17 cellular contexts compared by ENCODE assay signal in genomic region chr5:138927539-138927938, GRCh38. TPM values are rescaled to one million over a fixed set of nuclear protein-coding genes. Genes with fewer than 3 reads are reported as not detected.
"Had no signal": no experiment of that assay in that cellular context is flagged by ENCODE, and none has a peak within 500 bp of the region (broad histone marks: within the 10 kb centered on the region; RNA-seq: fewer than 3 reads in every experiment).

No MANE protein-coding gene starts in this region.

- H3K27me3 Mint-ChIP-seq: activated CD4-positive, alpha-beta memory T cell treated with anti-CD3 and anti-CD28 coated beads for 36 hours; stimulated activated naive CD8-positive, alpha-beta T cell treated with anti-CD3 and anti-CD28 coated beads, Interleukin-15, amount 100 ng/mL, for 72 hours; T-cell had no signal

- H3K27me3 ChIP-seq: cardiac muscle cell, neural progenitor cell, pancreas, transverse colon had no signal

- ATAC-seq: stimulated activated naive CD8-positive, alpha-beta T cell treated with anti-CD3 and anti-CD28 coated beads, Interleukin-15, amount 100 ng/mL, for 72 hours; T-cell had no signal

- H3K9me3 ChIP-seq: pancreas, transverse colon had no signal

- H2AFZ ChIP-seq: neural progenitor cell had no signal

- H3K4me2 ChIP-seq: neural progenitor cell had no signal

- H3K4me1 ChIP-seq: neural progenitor cell had no signal

- H3K27ac Mint-ChIP-seq: activated CD4-positive, alpha-beta memory T cell treated with anti-CD3 and anti-CD28 coated beads for 36 hours; activated naive CD8-positive, alpha-beta T cell treated with anti-CD3 and anti-CD28 coated beads, Interleukin-2, amount 10 ng/mL, durations not matched to agents 7 days and 5 days; immature natural killer cell; neural progenitor cell; T-cell had no signal

- H3K4me1 Mint-ChIP-seq: activated naive CD8-positive, alpha-beta T cell treated with anti-CD3 and anti-CD28 coated beads, Interleukin-2, amount 10 ng/mL, durations not matched to agents 7 days and 5 days; immature natural killer cell; stimulated activated naive CD8-positive, alpha-beta T cell treated with anti-CD3 and anti-CD28 coated beads, Interleukin-15, amount 100 ng/mL, for 72 hours; T-cell had no signal

- DNase-seq: activated CD4-positive, alpha-beta memory T cell treated with anti-CD3 and anti-CD28 coated beads for 36 hours; activated gamma-delta T cell; activated naive CD8-positive, alpha-beta T cell treated with anti-CD3 and anti-CD28 coated beads, Interleukin-2, amount 10 ng/mL, durations not matched to agents 7 days and 5 days; activated T-cell treated with anti-CD3 and anti-CD28 coated beads, Interleukin-2, amount 50 U/mL, for 48 hours; effector memory CD4-positive, alpha-beta T cell; immature natural killer cell; mesenchymal stem cell; stimulated activated CD4-positive, alpha-beta T cell treated with anti-CD3 and anti-CD28 coated beads, Interleukin-4, amount 100 ng/mL, for 4 hours; stimulated activated naive CD8-positive, alpha-beta T cell treated with anti-CD3 and anti-CD28 coated beads, Interleukin-15, amount 100 ng/mL, for 72 hours; T-cell had no signal

- H3K27ac ChIP-seq: neural progenitor cell, transverse colon, VCaP had no signal

- H3K36me3 ChIP-seq: neural progenitor cell had no signal

- H3K4me3 Mint-ChIP-seq: activated CD4-positive, alpha-beta memory T cell treated with anti-CD3 and anti-CD28 coated beads for 36 hours; activated naive CD8-positive, alpha-beta T cell treated with anti-CD3 and anti-CD28 coated beads, Interleukin-2, amount 10 ng/mL, durations not matched to agents 7 days and 5 days; immature natural killer cell; neural progenitor cell; stimulated activated naive CD8-positive, alpha-beta T cell treated with anti-CD3 and anti-CD28 coated beads, Interleukin-15, amount 100 ng/mL, for 72 hours; T-cell had no signal

- H3K4me3 ChIP-seq: cardiac muscle cell, coronary artery, neural progenitor cell, pancreas, transverse colon had no signal

- H3K9me3 Mint-ChIP-seq: activated CD4-positive, alpha-beta memory T cell treated with anti-CD3 and anti-CD28 coated beads for 36 hours; activated naive CD8-positive, alpha-beta T cell treated with anti-CD3 and anti-CD28 coated beads, Interleukin-2, amount 10 ng/mL, durations not matched to agents 7 days and 5 days; immature natural killer cell; neural progenitor cell; stimulated activated naive CD8-positive, alpha-beta T cell treated with anti-CD3 and anti-CD28 coated beads, Interleukin-15, amount 100 ng/mL, for 72 hours; T-cell had no signal

RNA-seq across cellular contexts. Expression of gene LRRTM2, which starts 52.4 kb away (rescaled TPM):
- total RNA-seq: cardiac muscle cell, epithelial cell of proximal tubule had no signal
